16 cellular contexts compared by ENCODE assay signal in the genomic region with DNA sequence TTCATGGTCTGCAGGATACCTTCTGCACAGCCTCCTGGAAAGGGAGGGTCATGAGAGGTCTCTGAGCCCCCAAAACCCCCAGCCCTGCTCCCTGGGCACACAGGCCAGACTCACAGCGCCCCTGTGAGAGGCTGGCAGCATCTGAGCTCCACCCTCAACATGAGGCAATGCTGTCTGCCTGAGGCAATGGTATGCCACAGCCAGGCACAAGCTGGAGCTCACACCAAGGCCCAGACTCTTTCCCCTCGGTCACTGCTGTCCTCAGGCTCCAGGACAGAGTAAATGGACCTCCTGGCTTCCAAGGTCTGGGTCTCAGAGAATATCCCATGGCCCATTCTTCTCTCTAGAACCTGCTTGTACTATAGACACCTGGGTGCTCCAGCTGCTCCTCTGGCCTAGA. TPM values are rescaled to one million over a fixed set of nuclear protein-coding genes. Genes with fewer than 3 reads are reported as not detected.
A peak's percentile ranks its signal among the peaks of the same experiment; 100 is the strongest.
DNase-seq lines count a peak whose midpoint lies in the region; ATAC-seq and TF ChIP-seq lines count a peak whose summit lies in the region.
"Had no signal": no experiment of that assay in that cellular context is flagged by ENCODE, and none has a peak within 500 bp of the region (broad histone marks: within the 10 kb centered on the region; RNA-seq: fewer than 3 reads in every experiment).

No MANE protein-coding gene starts in this region.

- peak overlapping the region; percentile 57 for H3K4me2 ChIP-seq in Karpas-422 (ENCODE audit: low read depth, low read length, poor library complexity, severe bottlenecking)

- peak overlapping the region; percentile 79 for H3K27ac Mint-ChIP-seq in activated CD8-positive, alpha-beta T cell treated with anti-CD3 and anti-CD28 coated beads for 36 hours
- no peak overlapping the region for H3K27ac Mint-ChIP-seq in activated CD8-positive, alpha-beta T cell treated with anti-CD3 and anti-CD28 coated beads, Interleukin-2, amount 10 ng/mL, durations not matched to agents 7 days and 5 days
- H3K27ac Mint-ChIP-seq in stimulated activated memory B cell treated with anti-CD40 and anti-IgM and Interleukin-4, amounts not matched to agents 10 μg/mL and 1 μg/mL and 100 μg/mL, for 72 hours = peak overlapping the region; percentile 83
- H3K27ac Mint-ChIP-seq in Calu3 (ENCODE audit: unreplicated experiment) = no peak overlapping the region

- no peak overlapping the region for H3K4me3 Mint-ChIP-seq in activated CD8-positive, alpha-beta T cell treated with anti-CD3 and anti-CD28 coated beads for 36 hours
- H3K4me3 Mint-ChIP-seq in activated CD8-positive, alpha-beta T cell treated with anti-CD3 and anti-CD28 coated beads, Interleukin-2, amount 10 ng/mL, durations not matched to agents 7 days and 5 days = no peak overlapping the region
- no peak overlapping the region for H3K4me3 Mint-ChIP-seq in stimulated activated memory B cell treated with anti-CD40 and anti-IgM and Interleukin-4, amounts not matched to agents 10 μg/mL and 1 μg/mL and 100 μg/mL, for 72 hours
- no peak overlapping the region for H3K4me3 Mint-ChIP-seq in Calu3 (ENCODE audit: low read depth, unreplicated experiment)
- H3K4me3 Mint-ChIP-seq: neural crest cell had no signal

- intact Hi-C loops in activated CD8-positive, alpha-beta T cell treated with anti-CD3 and anti-CD28 coated beads for 36 hours (cut with micrococcal nuclease) = no loop called here
- intact Hi-C loops in Calu3 (cut with micrococcal nuclease; ENCODE audit: unreplicated experiment) = no loop called here

- H3K79me2 ChIP-seq in Karpas-422 (ENCODE audit: low read length) = peaks cover 67% of the 10 kb centered on the region

- no peak for DNase-seq in activated CD8-positive, alpha-beta T cell treated with anti-CD3 and anti-CD28 coated beads for 36 hours
- no peak for DNase-seq in activated CD8-positive, alpha-beta T cell treated with anti-CD3 and anti-CD28 coated beads, Interleukin-2, amount 10 ng/mL, durations not matched to agents 7 days and 5 days
- no peak for DNase-seq in Karpas-422
- no peak for DNase-seq in coronary artery (ENCODE audit: low spot score)
- DNase-seq in HuH-7.5 (ENCODE audit: low spot score) = no peak
- no peak for DNase-seq in Calu3
- DNase-seq: foreskin fibroblast; HCEC 1CT; NCI-H2081; NCI-H524; stimulated activated CD4-positive, alpha-beta T cell treated with anti-CD3 and anti-CD28 coated beads, Interleukin-1b, Interleukin-23, amount 100 ng/mL, for 48 hours had no signal

- POLR2A ChIA-PET in activated CD8-positive, alpha-beta T cell treated with anti-CD3 and anti-CD28 coated beads for 36 hours (lab: Charles Lee) = interaction anchor here (2.8 to 15.0 kb wide), 2 partner anchors 17 to 109 kb away, joined by 15 to 245 read pairs; partner anchors contain the start of genes MEF2D and NAXE
- POLR2A ChIA-PET in activated CD8-positive, alpha-beta T cell treated with anti-CD3 and anti-CD28 coated beads, Interleukin-2, amount 10 ng/mL, durations not matched to agents 7 days and 5 days (lab: Charles Lee) = interaction anchor here (12.8 kb wide), 1 partner anchor 16 kb away, joined by 143 read pairs; the partner anchor contains the start of gene MEF2D

- peaks cover 15% of the 10 kb centered on the region; the same call in 1 of the 2 replicates for H4K20me1 ChIP-seq in Karpas-422 (ENCODE audit: insufficient read depth, low read depth, low read length)

- H3K9me3 Mint-ChIP-seq in activated CD8-positive, alpha-beta T cell treated with anti-CD3 and anti-CD28 coated beads for 36 hours = no peaks in the 10 kb centered on the region
- H3K9me3 Mint-ChIP-seq in activated CD8-positive, alpha-beta T cell treated with anti-CD3 and anti-CD28 coated beads, Interleukin-2, amount 10 ng/mL, durations not matched to agents 7 days and 5 days (ENCODE audit: insufficient read depth) = no peaks in the 10 kb centered on the region
- H3K9me3 Mint-ChIP-seq in stimulated activated memory B cell treated with anti-CD40 and anti-IgM and Interleukin-4, amounts not matched to agents 10 μg/mL and 1 μg/mL and 100 μg/mL, for 72 hours = no peaks in the 10 kb centered on the region
- peaks cover 2% of the 10 kb centered on the region for H3K9me3 Mint-ChIP-seq in Calu3 (ENCODE audit: low read depth, unreplicated experiment)
- H3K9me3 Mint-ChIP-seq: central memory CD8-positive, alpha-beta T cell; neural crest cell had no signal

- BruUV-seq in Calu3 (replicated peaks; lab: Mats Ljungman, UMichigan) = no TSS peak

- H3K4me1 Mint-ChIP-seq in activated CD8-positive, alpha-beta T cell treated with anti-CD3 and anti-CD28 coated beads for 36 hours (ENCODE audit: low read depth) = peaks cover 59% of the 10 kb centered on the region
- H3K4me1 Mint-ChIP-seq in activated CD8-positive, alpha-beta T cell treated with anti-CD3 and anti-CD28 coated beads, Interleukin-2, amount 10 ng/mL, durations not matched to agents 7 days and 5 days (ENCODE audit: low read depth) = peaks cover 65% of the 10 kb centered on the region
- H3K4me1 Mint-ChIP-seq in stimulated activated memory B cell treated with anti-CD40 and anti-IgM and Interleukin-4, amounts not matched to agents 10 μg/mL and 1 μg/mL and 100 μg/mL, for 72 hours = peaks cover 68% of the 10 kb centered on the region
- H3K4me1 Mint-ChIP-seq in Calu3 (ENCODE audit: low read depth, unreplicated experiment) = peaks cover 11% of the 10 kb centered on the region

- peaks cover 80% of the 10 kb centered on the region for H3K4me1 ChIP-seq in Karpas-422 (ENCODE audit: low read length)

- H3K27ac ChIP-seq in Karpas-422 (ENCODE audit: low read length) (peak overlapping the region; percentile 90), coronary artery (peak overlapping the region; percentile 41 to 64)
- H3K27ac ChIP-seq: thoracic aorta had no signal

- peaks cover 19% of the 10 kb centered on the region for H3K36me3 ChIP-seq in Karpas-422 (ENCODE audit: insufficient read depth, low read length)

- peaks cover 44% of the 10 kb centered on the region for H3K36me3 Mint-ChIP-seq in activated CD8-positive, alpha-beta T cell treated with anti-CD3 and anti-CD28 coated beads for 36 hours (ENCODE audit: low read depth)
- peaks cover 61% of the 10 kb centered on the region for H3K36me3 Mint-ChIP-seq in activated CD8-positive, alpha-beta T cell treated with anti-CD3 and anti-CD28 coated beads, Interleukin-2, amount 10 ng/mL, durations not matched to agents 7 days and 5 days (ENCODE audit: low read depth)
- H3K36me3 Mint-ChIP-seq in stimulated activated memory B cell treated with anti-CD40 and anti-IgM and Interleukin-4, amounts not matched to agents 10 μg/mL and 1 μg/mL and 100 μg/mL, for 72 hours = peaks cover 51% of the 10 kb centered on the region
- H3K36me3 Mint-ChIP-seq in Calu3 (ENCODE audit: insufficient read depth, unreplicated experiment) = peaks cover 44% of the 10 kb centered on the region

- ATAC-seq in activated CD8-positive, alpha-beta T cell treated with anti-CD3 and anti-CD28 coated beads for 36 hours = no peak
- no peak for ATAC-seq in activated CD8-positive, alpha-beta T cell treated with anti-CD3 and anti-CD28 coated beads, Interleukin-2, amount 10 ng/mL, durations not matched to agents 7 days and 5 days
- no peak for ATAC-seq in stimulated activated memory B cell treated with anti-CD40 and anti-IgM and Interleukin-4, amounts not matched to agents 10 μg/mL and 1 μg/mL and 100 μg/mL, for 72 hours
- no peak for ATAC-seq in HG02571 (IDR thresholded peaks at IDR 0.05; ENCODE audit: unreplicated experiment)

- no peaks in the 10 kb centered on the region for H3K9me2 ChIP-seq in Karpas-422 (replicated peaks; ENCODE audit: insufficient read depth, low read length)

- CTCF ChIA-PET in activated CD8-positive, alpha-beta T cell treated with anti-CD3 and anti-CD28 coated beads for 36 hours (lab: Charles Lee) = interaction anchor here (0.6 to 14.3 kb wide), 7 partner anchors 18 to 259 kb away, joined by 3 to 220 read pairs (median 6); partner anchors contain the start of genes MEF2D and TTC24
- CTCF ChIA-PET in activated CD8-positive, alpha-beta T cell treated with anti-CD3 and anti-CD28 coated beads, Interleukin-2, amount 10 ng/mL, durations not matched to agents 7 days and 5 days (lab: Charles Lee) = interaction anchor here (1.1 to 8.1 kb wide), 7 partner anchors 17 to 125 kb away, joined by 3 to 207 read pairs (median 5); partner anchors contain the start of gene MEF2D
- CTCF ChIA-PET in Calu3 (lab: Charles Lee) = interaction anchor here (0.6 kb wide), 1 partner anchor 438 kb away, joined by 3 read pairs; no protein-coding TSS in a partner anchor

- H3K4me3 ChIP-seq in Karpas-422 (ENCODE audit: low read length) = no peak overlapping the region
- no peak overlapping the region for H3K4me3 ChIP-seq in coronary artery
- H3K4me3 ChIP-seq: thoracic aorta had no signal

- no peak overlapping the region for H2AFZ ChIP-seq in Karpas-422 (ENCODE audit: low read length)

- H3K9me3 ChIP-seq in Karpas-422 (ENCODE audit: low read length) = no peaks in the 10 kb centered on the region
- H3K9me3 ChIP-seq: thoracic aorta had no signal

- no peaks in the 10 kb centered on the region for H3K27me3 ChIP-seq in Karpas-422 (ENCODE audit: low read length)

- no peaks in the 10 kb centered on the region for H3K27me3 Mint-ChIP-seq in activated CD8-positive, alpha-beta T cell treated with anti-CD3 and anti-CD28 coated beads for 36 hours
- no peaks in the 10 kb centered on the region for H3K27me3 Mint-ChIP-seq in activated CD8-positive, alpha-beta T cell treated with anti-CD3 and anti-CD28 coated beads, Interleukin-2, amount 10 ng/mL, durations not matched to agents 7 days and 5 days (ENCODE audit: low read depth)
- H3K27me3 Mint-ChIP-seq in stimulated activated memory B cell treated with anti-CD40 and anti-IgM and Interleukin-4, amounts not matched to agents 10 μg/mL and 1 μg/mL and 100 μg/mL, for 72 hours = no peaks in the 10 kb centered on the region
- no peaks in the 10 kb centered on the region for H3K27me3 Mint-ChIP-seq in Calu3 (ENCODE audit: unreplicated experiment)
- H3K27me3 Mint-ChIP-seq: central memory CD8-positive, alpha-beta T cell had no signal

- no peak for TF ChIP-seq CTCF in activated CD8-positive, alpha-beta T cell treated with anti-CD3 and anti-CD28 coated beads for 36 hours (IDR thresholded peaks at IDR 0.05)
- TF ChIP-seq CTCF in coronary artery (IDR thresholded peaks at IDR 0.05) (no peak), Calu3 (IDR thresholded peaks at IDR 0.05; ENCODE audit: unreplicated experiment) (no peak)

- H3K9ac ChIP-seq in Karpas-422 (ENCODE audit: low read length) = peak overlapping the region; percentile 33; the same call in 1 of the 2 replicates

RNA-seq across cellular contexts. Expression of gene MEF2D, which starts 17.2 kb away (rescaled TPM):
- total RNA-seq in activated CD8-positive, alpha-beta T cell treated with anti-CD3 and anti-CD28 coated beads for 36 hours = 10 to 100 TPM; 35.3 to 35.8 TPM
- total RNA-seq in activated CD8-positive, alpha-beta T cell treated with anti-CD3 and anti-CD28 coated beads, Interleukin-2, amount 10 ng/mL, durations not matched to agents 7 days and 5 days = 10 to 100 TPM; 34.8 to 40.1 TPM
- 22.3 and 24.7 TPM in 2 replicates for total RNA-seq in Karpas-422 (2014; rRNA removed; shearing (Covaris generic); ENCODE audit: low replicate concordance)
- 48.4 and 54.1 TPM in 2 replicates for total RNA-seq in Calu3 (2022)

Comparison
In these comparisons a context has a peak if more than half of its experiments do, and no peak if none do; other contexts are left out.
1. H3K27ac Mint-ChIP-seq: peak in activated CD8-positive, alpha-beta T cell treated with anti-CD3 and anti-CD28 coated beads for 36 hours (single experiment) and stimulated activated memory B cell treated with anti-CD40 and anti-IgM and Interleukin-4, amounts not matched to agents 10 μg/mL and 1 μg/mL and 100 μg/mL, for 72 hours (single experiment); none in activated CD8-positive, alpha-beta T cell treated with anti-CD3 and anti-CD28 coated beads, Interleukin-2, amount 10 ng/mL, durations not matched to agents 7 days and 5 days (single experiment) and Calu3 (single experiment).